ENCODE assay signal across 13 cellular contexts in the genomic region with DNA sequence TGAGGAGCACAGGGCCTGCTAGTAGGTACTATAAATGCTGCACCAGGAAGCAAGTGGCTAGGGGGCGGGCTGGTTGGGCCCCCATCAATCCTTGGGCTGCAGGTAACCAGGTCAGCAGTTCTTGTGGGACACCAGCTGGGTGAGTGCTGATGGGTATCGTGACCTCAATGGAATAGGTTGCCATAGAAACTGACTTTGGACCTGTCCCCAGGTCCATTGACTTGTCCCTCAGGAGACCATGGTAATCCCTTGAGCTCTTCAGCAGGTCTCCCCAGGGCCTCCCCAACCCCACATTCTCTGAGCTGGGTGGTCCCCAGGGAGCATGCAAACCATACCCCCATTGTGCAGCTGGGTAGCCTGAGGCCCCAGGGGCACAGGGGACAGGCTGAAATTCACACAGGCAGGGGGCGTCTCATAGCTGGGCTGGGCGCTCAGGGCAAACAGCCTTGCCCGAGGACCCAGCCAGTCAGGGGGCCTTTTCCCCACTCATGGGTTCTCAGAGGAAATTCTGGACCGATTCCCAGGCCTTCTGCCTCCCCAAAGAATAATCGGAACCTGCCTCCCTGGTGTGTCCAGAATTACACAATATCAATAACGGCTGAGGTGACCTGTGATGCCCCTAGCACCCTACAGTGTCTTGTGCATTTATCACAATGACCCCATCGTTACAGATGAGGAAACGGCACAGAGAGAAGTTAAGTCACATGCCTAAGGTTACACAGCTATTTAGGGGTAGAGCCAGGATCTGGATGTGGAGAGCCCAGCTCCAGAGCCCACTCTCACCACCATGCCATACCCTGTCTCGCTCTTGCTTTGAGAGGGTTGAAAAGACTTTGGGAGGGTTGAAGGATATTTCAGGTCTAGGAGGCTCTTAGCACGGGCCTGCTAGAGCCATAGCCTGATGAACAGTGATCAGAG. TPM values are rescaled to one million over a fixed set of nuclear protein-coding genes. Genes with fewer than 3 reads are reported as not detected.
DNase-seq lines count a peak whose midpoint lies in the region; TF ChIP-seq lines count a peak whose summit lies in the region.
"Had no signal": no experiment of that assay in that cellular context is flagged by ENCODE, and none has a peak within 500 bp of the region (broad histone marks: within the 10 kb centered on the region; RNA-seq: fewer than 3 reads in every experiment).

No MANE protein-coding gene starts in this region.

- H3K27me3 ChIP-seq in smooth muscle cell (ENCODE audit: low read depth) = no peaks in the 10 kb centered on the region
- H3K27me3 ChIP-seq: Peyer's patch had no signal

- H3K9ac ChIP-seq in smooth muscle cell (ENCODE audit: low read depth) = no peak overlapping the region

- no peak overlapping the region for H2AFZ ChIP-seq in smooth muscle cell (ENCODE audit: low read depth)

- H3K9me3 ChIP-seq in HEK293 (ENCODE audit: control insufficient read depth, insufficient read depth, low read depth, low read length) (no peaks in the 10 kb centered on the region), smooth muscle cell (replicated peaks; ENCODE audit: low read depth) (no peaks in the 10 kb centered on the region)
- H3K9me3 ChIP-seq: Peyer's patch had no signal

- no peak overlapping the region for H3K4me2 ChIP-seq in smooth muscle cell

- POLR2A ChIA-PET in HEK293 (lab: Yijun Ruan, JAX) = no interaction called here

- H3K9me3 Mint-ChIP-seq in T-helper 2 cell treated with Interferon-gamma antibody and Interleukin-4, amounts not matched to agents 5 μg/mL and 100 μg/mL, for 36 hours = no peaks in the 10 kb centered on the region
- H3K9me3 Mint-ChIP-seq: activated naive CD4-positive, alpha-beta T cell treated with anti-CD3 and anti-CD28 coated beads, Interleukin-2, amount 50 U/mL, for 72 hours had no signal

- H3K4me3 Mint-ChIP-seq in T-helper 2 cell treated with Interferon-gamma antibody and Interleukin-4, amounts not matched to agents 5 μg/mL and 100 μg/mL, for 36 hours = peak overlapping the region; percentile 35

- peaks cover 36% of the 10 kb centered on the region for H4K20me1 ChIP-seq in smooth muscle cell (ENCODE audit: low read depth)

- H3K4me3 ChIP-seq in HEK293 (ENCODE audit: low read depth, low read length) (no peak overlapping the region), smooth muscle cell (no peak overlapping the region)
- H3K4me3 ChIP-seq: Peyer's patch had no signal

- peaks cover 0 to 51% of the 10 kb centered on the region in 2 experiments; a peak in 2 of 3 replicates for H3K36me3 ChIP-seq in HEK293 (ENCODE audit: control insufficient read depth in 2 of 2, insufficient read depth in 1 of 2, low read length in 2 of 2)
- no peaks in the 10 kb centered on the region for H3K36me3 ChIP-seq in smooth muscle cell (ENCODE audit: low read depth)

- H3K4me1 ChIP-seq in HEK293 (ENCODE audit: control insufficient read depth, insufficient read depth, low read length) (no peaks in the 10 kb centered on the region), smooth muscle cell (ENCODE audit: low read depth) (peaks cover 8% of the 10 kb centered on the region)

- H3K27ac ChIP-seq in HEK293 (ENCODE audit: extremely low read depth, low read depth, low read length) = no peak overlapping the region
- peak overlapping the region; percentile 33 for H3K27ac ChIP-seq in smooth muscle cell (ENCODE audit: low read depth)

- H3K27me3 Mint-ChIP-seq in T-helper 2 cell treated with Interferon-gamma antibody and Interleukin-4, amounts not matched to agents 5 μg/mL and 100 μg/mL, for 36 hours (ENCODE audit: low read depth) = peaks cover 4% of the 10 kb centered on the region

- peaks cover 3% of the 10 kb centered on the region for H3K4me1 Mint-ChIP-seq in T-helper 2 cell treated with Interferon-gamma antibody and Interleukin-4, amounts not matched to agents 5 μg/mL and 100 μg/mL, for 36 hours (ENCODE audit: low read depth)

- TF ChIP-seq CTCF in HEK293 (tag by site-specific recombination; IDR thresholded peaks at IDR 0.05) (no peak), smooth muscle cell (IDR thresholded peaks at IDR 0.05; ENCODE audit: borderline replicate concordance, insufficient read depth, poor library complexity, severe bottlenecking) (no peak)

- CTCF ChIA-PET in HEK293 (lab: Yijun Ruan, JAX) = interaction anchor here (1.1 to 1.6 kb wide), 2 partner anchors 100 to 112 kb away, joined by 3 to 8 read pairs; no protein-coding TSS in a partner anchor

- H3K79me2 ChIP-seq in smooth muscle cell (ENCODE audit: low read depth) = peaks cover 47% of the 10 kb centered on the region

- WGBS in smooth muscle cell (ENCODE audit: low lambda C conversion rate) = 96% methylated on average over 12 of the region's 12 CpGs

- H3K36me3 Mint-ChIP-seq in T-helper 2 cell treated with Interferon-gamma antibody and Interleukin-4, amounts not matched to agents 5 μg/mL and 100 μg/mL, for 36 hours (ENCODE audit: low read depth) = no peaks in the 10 kb centered on the region
- H3K36me3 Mint-ChIP-seq: activated naive CD4-positive, alpha-beta T cell treated with anti-CD3 and anti-CD28 coated beads, Interleukin-2, amount 50 U/mL, for 72 hours had no signal

- no peak for DNase-seq in T-helper 2 cell treated with Interferon-gamma antibody and Interleukin-4, amounts not matched to agents 5 μg/mL and 100 μg/mL, for 36 hours (ENCODE audit: low spot score)
- DNase-seq in T-helper 2 cell = no peak
- DNase-seq in germinal center (ENCODE audit: low spot score) = peak; percentile 72
- DNase-seq in smooth muscle cell (lab: John Stamatoyannopoulos, UW; ENCODE audit: unreplicated experiment) = no peak
- DNase-seq in epidermal melanocyte (ENCODE audit: insufficient read length, low spot score) = no peak
- DNase-seq in NCI-H526 treated with DMSO at 0.1 percent for 48 hours (lab: John Stamatoyannopoulos, UW) = no peak
- no peak for DNase-seq in NCI-H2227 treated with DMSO at 0.1 percent for 48 hours (lab: John Stamatoyannopoulos, UW)
- DNase-seq: IMR-90, kidney glomerular epithelial cell, NCI-H1417 had no signal

- no peak overlapping the region for H3K27ac Mint-ChIP-seq in T-helper 2 cell treated with Interferon-gamma antibody and Interleukin-4, amounts not matched to agents 5 μg/mL and 100 μg/mL, for 36 hours
- H3K27ac Mint-ChIP-seq: activated naive CD4-positive, alpha-beta T cell treated with anti-CD3 and anti-CD28 coated beads, Interleukin-2, amount 50 U/mL, for 72 hours had no signal

- peaks cover 17% of the 10 kb centered on the region for H3F3A ChIP-seq in smooth muscle cell (ENCODE audit: low read depth)

TF ChIP-seq in HEK293, 187 proteins besides CTCF, POLR2A, EP300 and RAD21:
- TF ChIP-seq ZNF600 (tag by site-specific recombination; IDR thresholded peaks at IDR 0.05) (peak; percentile 42), ZSCAN16 (tag by site-specific recombination; IDR thresholded peaks at IDR 0.05) (no peak)

RNA-seq across cellular contexts. Expression of gene SRC, which starts 35.9 kb away (rescaled TPM):
- total RNA-seq in smooth muscle cell = 26.7 and 36.5 TPM in 2 replicates
- polyA plus RNA-seq in smooth muscle cell = 26.0 and 47.7 TPM in 2 replicates
